ENCODE assay signal across 10 cellular contexts in genomic region chr7:155490697-155491628, GRCh38. TPM values are rescaled to one million over a fixed set of nuclear protein-coding genes. Genes with fewer than 3 reads are reported as not detected.
DNase-seq lines count a peak whose midpoint lies in the region; ATAC-seq and TF ChIP-seq lines count a peak whose summit lies in the region.
"Had no signal": no experiment of that assay in that cellular context is flagged by ENCODE, and none has a peak within 500 bp of the region (broad histone marks: within the 10 kb centered on the region; RNA-seq: fewer than 3 reads in every experiment).

No MANE protein-coding gene starts in this region.

- H3K4me3 Mint-ChIP-seq in activated T-cell treated with anti-CD3 and anti-CD28 coated beads, Interleukin-2, amount 50 U/mL, for 4 hours: peak overlapping the region; percentile 80

- H3K27me3 Mint-ChIP-seq in activated T-cell treated with anti-CD3 and anti-CD28 coated beads, Interleukin-2, amount 50 U/mL, for 4 hours (ENCODE audit: low read depth): peaks cover 46% of the 10 kb centered on the region

- H3K9me3 ChIP-seq in skeletal muscle satellite cell (replicated peaks; ENCODE audit: low read length) (no peaks in the 10 kb centered on the region), WERI-Rb-1 (ENCODE audit: severe bottlenecking) (no peaks in the 10 kb centered on the region)

- H3K9me3 Mint-ChIP-seq in activated T-cell treated with anti-CD3 and anti-CD28 coated beads, Interleukin-2, amount 50 U/mL, for 4 hours: no peaks in the 10 kb centered on the region

- no peaks in the 10 kb centered on the region for H3K36me3 Mint-ChIP-seq in activated T-cell treated with anti-CD3 and anti-CD28 coated beads, Interleukin-2, amount 50 U/mL, for 4 hours (ENCODE audit: insufficient read depth)

- DNase-seq in Ammon's horn (ENCODE audit: low spot score): peak; percentile 25
- no peak for DNase-seq in activated T-cell treated with anti-CD3 and anti-CD28 coated beads, Interleukin-2, amount 50 U/mL, for 4 hours
- no peak for DNase-seq in superior temporal gyrus (ENCODE audit: extremely low spot score)
- no peak for DNase-seq in WERI-Rb-1

- peak overlapping the region; percentile 54 for H3K4me2 ChIP-seq in skeletal muscle satellite cell (ENCODE audit: low read length)

- peak; percentile 86 for ATAC-seq in GM19023 (IDR thresholded peaks at IDR 0.05; ENCODE audit: unreplicated experiment)
- ATAC-seq in HG03103 (IDR thresholded peaks at IDR 0.05; ENCODE audit: low read depth, unreplicated experiment): peak; percentile 90
- ATAC-seq in activated T-cell treated with anti-CD3 and anti-CD28 coated beads, Interleukin-2, amount 50 U/mL, for 4 hours: peak; percentile 66 to 81

- TF ChIP-seq CTCF in WERI-Rb-1 (IDR thresholded peaks at IDR 0.05; ENCODE audit: low read depth, low read length): no peak

- H3K4me1 ChIP-seq in skeletal muscle satellite cell (ENCODE audit: control insufficient read depth, insufficient read depth, low read length): no peaks in the 10 kb centered on the region

- H3K9ac ChIP-seq in skeletal muscle satellite cell (ENCODE audit: low read depth, low read length): no peak overlapping the region

- H3K27me3 ChIP-seq in skeletal muscle satellite cell (ENCODE audit: control insufficient read depth, insufficient read depth, low read length) (peaks cover 6% of the 10 kb centered on the region), WERI-Rb-1 (ENCODE audit: insufficient read depth, low read depth, severe bottlenecking) (no peaks in the 10 kb centered on the region)

- H3K36me3 ChIP-seq in skeletal muscle satellite cell (ENCODE audit: insufficient read depth, low read length): no peaks in the 10 kb centered on the region
- H3K36me3 ChIP-seq in WERI-Rb-1: no peaks in the 10 kb centered on the region
- H3K36me3 ChIP-seq: cardiac muscle cell had no signal

- H3K4me1 Mint-ChIP-seq in activated T-cell treated with anti-CD3 and anti-CD28 coated beads, Interleukin-2, amount 50 U/mL, for 4 hours (ENCODE audit: low read depth): peaks cover 17% of the 10 kb centered on the region

- peak overlapping the region; percentile 18 for H3K4me3 ChIP-seq in iPS-11a (ENCODE audit: low read depth, low read length)
- H3K4me3 ChIP-seq in skeletal muscle satellite cell (ENCODE audit: low read length): no peak overlapping the region
- H3K4me3 ChIP-seq in WERI-Rb-1 (ENCODE audit: low read depth, low read length): no peak overlapping the region
- H3K4me3 ChIP-seq: cardiac muscle cell had no signal

- no peak overlapping the region for H3K27ac ChIP-seq in WERI-Rb-1
- H3K27ac ChIP-seq: cardiac muscle cell had no signal

RNA-seq across cellular contexts. Expression of gene EN2, which starts 33.0 kb away (rescaled TPM):
- not detected for total RNA-seq in activated T-cell treated with anti-CD3 and anti-CD28 coated beads, Interleukin-2, amount 50 U/mL, for 4 hours
- total RNA-seq in skeletal muscle satellite cell (2012; rRNA removed): not detected in 2 replicates
- total RNA-seq: cardiac muscle cell, temporal lobe had no signal

RNA-seq across cellular contexts. Expression of gene CNPY1, which starts 55.4 kb away (rescaled TPM):
- not detected for total RNA-seq in activated T-cell treated with anti-CD3 and anti-CD28 coated beads, Interleukin-2, amount 50 U/mL, for 4 hours
- total RNA-seq in skeletal muscle satellite cell (2012; rRNA removed): 0.66 TPM in 1 of 2 replicates, not detected in the other
